8 cellular contexts compared by ENCODE assay signal in genomic region chr15:74127255-74127953, GRCh38. TPM values are rescaled to one million over a fixed set of nuclear protein-coding genes. Genes with fewer than 3 reads are reported as not detected.
DNase-seq lines count a peak whose midpoint lies in the region; ATAC-seq and TF ChIP-seq lines count a peak whose summit lies in the region.

No MANE protein-coding gene starts in this region.

- no peak overlapping the region for H3K4me3 ChIP-seq in OCI-LY1 (ENCODE audit: low read depth, low read length, poor library complexity, severe bottlenecking)
- H3K4me3 ChIP-seq in epithelial cell of esophagus (ENCODE audit: low read length) = no peak overlapping the region
- H3K4me3 ChIP-seq in mucosa of descending colon = no peak overlapping the region

- TF ChIP-seq CTCF in OCI-LY1 (IDR thresholded peaks at IDR 0.05; ENCODE audit: low read length) (peak; percentile 83), epithelial cell of esophagus (IDR thresholded peaks at IDR 0.05; ENCODE audit: insufficient read depth, low read depth, low read length, missing control alignments) (peak; percentile 86), mucosa of descending colon (IDR thresholded peaks at IDR 0.05) (peak; percentile 98)

- H2AFZ ChIP-seq in OCI-LY1 (ENCODE audit: low read length) = no peak overlapping the region

- H3K36me3 ChIP-seq in OCI-LY1 (ENCODE audit: insufficient read depth, low read length) = no peaks in the 10 kb centered on the region
- H3K36me3 ChIP-seq in mucosa of descending colon (ENCODE audit: low read depth) = no peaks in the 10 kb centered on the region

- intact Hi-C loops in mucosa of descending colon (cut with DNase I, micrococcal nuclease) = loop anchor here (2.0 to 10.0 kb wide), 2 partner anchors 187 to 193 kb away; no protein-coding TSS in a partner anchor

- no peaks in the 10 kb centered on the region for H3K27me3 ChIP-seq in OCI-LY1 (ENCODE audit: insufficient read depth, low read length)

- H3K9ac ChIP-seq in OCI-LY1 (ENCODE audit: low read length) = no peak overlapping the region

- no peaks in the 10 kb centered on the region for H3K79me2 ChIP-seq in OCI-LY1 (ENCODE audit: insufficient read depth, low read length)

- H3K9me3 ChIP-seq in OCI-LY1 (ENCODE audit: low read length) = no peaks in the 10 kb centered on the region
- H3K9me3 ChIP-seq in mucosa of descending colon = no peaks in the 10 kb centered on the region

- DNase-seq in DMS79 (lab: John Stamatoyannopoulos, UW) (peak; percentile 65), HUDEP-2 (lab: John Stamatoyannopoulos, UW; ENCODE audit: unreplicated experiment in 76 of 76) (peak in 72 of 76 experiments; percentile 8 to 88 (median 64)), activated T-cell treated with anti-CD3 and anti-CD28 coated beads for 1 hour (ENCODE audit: low read depth) (peak; percentile 83), epithelial cell of esophagus (ENCODE audit: low read depth) (peak; percentile 85), mucosa of descending colon (peak; percentile 84 to 92 (median 91))
- DNase-seq in stimulated activated CD8-positive, alpha-beta memory T cell treated with anti-CD3 and anti-CD28 coated beads, Interleukin-2, amount 100 ng/mL, for 1 hour (ENCODE audit: low read depth in 2 of 2) = peak; percentile 63 to 67

- H3K4me1 ChIP-seq in OCI-LY1 (ENCODE audit: insufficient read depth, low read length, severe bottlenecking) = peaks cover 13% of the 10 kb centered on the region
- H3K4me1 ChIP-seq in mucosa of descending colon (ENCODE audit: low read depth) = peaks cover 8% of the 10 kb centered on the region

- H3K4me2 ChIP-seq in OCI-LY1 (ENCODE audit: low read length) = no peak overlapping the region

- no peaks in the 10 kb centered on the region for H3F3A ChIP-seq in OCI-LY1 (ENCODE audit: insufficient read depth, low read length)

- no peaks in the 10 kb centered on the region for H4K20me1 ChIP-seq in OCI-LY1 (ENCODE audit: insufficient read depth, low read length)

- peak; percentile 96 for ATAC-seq in mucosa of descending colon
- ATAC-seq in HG03457 (IDR thresholded peaks at IDR 0.05; ENCODE audit: unreplicated experiment) = no peak

- no peaks in the 10 kb centered on the region for H3K9me2 ChIP-seq in OCI-LY1 (ENCODE audit: low read depth, low read length)

- no peak overlapping the region for H3K27ac ChIP-seq in OCI-LY1 (ENCODE audit: low read depth, low read length, poor library complexity, severe bottlenecking)

RNA-seq across cellular contexts. Expression of gene ISLR2, which starts 3.0 kb away (rescaled TPM):
- 1 to 10 TPM in 2 of 3 donors, under 1 TPM in 1; 0.38 to 1.7 (median 1.1) TPM for total RNA-seq in mucosa of descending colon

RNA-seq across cellular contexts. Expression of gene GOLGA6A, which starts 45.1 kb away (rescaled TPM):
- total RNA-seq in mucosa of descending colon = not detected

RNA-seq across cellular contexts. Expression of gene ISLR, which starts 46.1 kb away (rescaled TPM):
- 10 to 100 TPM in 1 of 3 donors, 1 to 10 TPM in 2; 4.9 to 29.9 (median 7.4) TPM for total RNA-seq in mucosa of descending colon
